ENCODE assay signal across 9 cellular contexts in genomic region chrX:118973389-118974087, GRCh38. TPM values are rescaled to one million over a fixed set of nuclear protein-coding genes. Genes with fewer than 3 reads are reported as not detected.
DNase-seq lines count a peak whose midpoint lies in the region; ATAC-seq and TF ChIP-seq lines count a peak whose summit lies in the region.
"Had no signal": no experiment of that assay in that cellular context is flagged by ENCODE, and none has a peak within 500 bp of the region (broad histone marks: within the 10 kb centered on the region; RNA-seq: fewer than 3 reads in every experiment).

No MANE protein-coding gene starts in this region.

- H3K27ac ChIP-seq in dorsolateral prefrontal cortex (peak overlapping the region in 1 of 59 donors; percentile 74), aorta (ENCODE audit: low read depth in 1 of 2, low read length in 2 of 2) (no peak overlapping the region)
- H3K27ac ChIP-seq: SJSA1 had no signal

- peak overlapping the region; percentile 88 for H3K4me3 Mint-ChIP-seq in activated naive CD8-positive, alpha-beta T cell treated with anti-CD3 and anti-CD28 coated beads for 36 hours
- no peak overlapping the region for H3K4me3 Mint-ChIP-seq in activated naive CD8-positive, alpha-beta T cell treated with anti-CD3 and anti-CD28 coated beads, Interleukin-2, amount 50 U/mL, for 24 hours
- peak overlapping the region; percentile 84 to 96 (median 89) for H3K4me3 Mint-ChIP-seq in naive thymus-derived CD8-positive, alpha-beta T cell
- H3K4me3 Mint-ChIP-seq in MCF 10A (ENCODE audit: unreplicated experiment) = no peak overlapping the region

- CTCF ChIA-PET in MCF 10A (lab: Yijun Ruan, JAX) = no interaction called here

- peak overlapping the region in 56 of 59 donors; percentile 35 to 73 (median 59) for H3K4me3 ChIP-seq in dorsolateral prefrontal cortex
- peak overlapping the region; percentile 1 to 2 for H3K4me3 ChIP-seq in aorta (ENCODE audit: low read length in 2 of 2)

- ATAC-seq in activated naive CD8-positive, alpha-beta T cell treated with anti-CD3 and anti-CD28 coated beads, Interleukin-2, amount 50 U/mL, for 24 hours = no peak
- no peak for ATAC-seq in naive thymus-derived CD8-positive, alpha-beta T cell
- ATAC-seq in aorta (ENCODE audit: low FRiP score) = peak; percentile 19

- no peaks in the 10 kb centered on the region for H3K36me3 Mint-ChIP-seq in activated naive CD8-positive, alpha-beta T cell treated with anti-CD3 and anti-CD28 coated beads for 36 hours
- H3K36me3 Mint-ChIP-seq in activated naive CD8-positive, alpha-beta T cell treated with anti-CD3 and anti-CD28 coated beads, Interleukin-2, amount 50 U/mL, for 24 hours (ENCODE audit: low read depth) = no peaks in the 10 kb centered on the region
- no peaks in the 10 kb centered on the region for H3K36me3 Mint-ChIP-seq in naive thymus-derived CD8-positive, alpha-beta T cell
- H3K36me3 Mint-ChIP-seq in MCF 10A (ENCODE audit: insufficient read depth, unreplicated experiment) = peaks cover 5% of the 10 kb centered on the region

- H3K4me1 ChIP-seq in aorta (ENCODE audit: control insufficient read depth in 1 of 2, insufficient read depth in 2 of 2, low read length in 2 of 2) = no peaks in the 10 kb centered on the region

- no peak overlapping the region for H3K27ac Mint-ChIP-seq in activated naive CD8-positive, alpha-beta T cell treated with anti-CD3 and anti-CD28 coated beads for 36 hours
- no peak overlapping the region for H3K27ac Mint-ChIP-seq in activated naive CD8-positive, alpha-beta T cell treated with anti-CD3 and anti-CD28 coated beads, Interleukin-2, amount 50 U/mL, for 24 hours
- H3K27ac Mint-ChIP-seq in naive thymus-derived CD8-positive, alpha-beta T cell = peak overlapping the region in 2 of 10 donors; percentile 21 to 95
- H3K27ac Mint-ChIP-seq in MCF 10A (ENCODE audit: low read depth, unreplicated experiment) = no peak overlapping the region

- peaks cover 7% of the 10 kb centered on the region for H3K4me1 Mint-ChIP-seq in activated naive CD8-positive, alpha-beta T cell treated with anti-CD3 and anti-CD28 coated beads for 36 hours
- H3K4me1 Mint-ChIP-seq in activated naive CD8-positive, alpha-beta T cell treated with anti-CD3 and anti-CD28 coated beads, Interleukin-2, amount 50 U/mL, for 24 hours = peaks cover 21% of the 10 kb centered on the region
- peaks cover 7 to 27% (median 20%) of the 10 kb centered on the region in 4 donors for H3K4me1 Mint-ChIP-seq in naive thymus-derived CD8-positive, alpha-beta T cell
- peaks cover 7% of the 10 kb centered on the region for H3K4me1 Mint-ChIP-seq in MCF 10A (ENCODE audit: insufficient read depth, unreplicated experiment)

- H3K9me3 ChIP-seq in aorta (ENCODE audit: control insufficient read depth, low read length) = no peaks in the 10 kb centered on the region
- H3K9me3 ChIP-seq: SJSA1 had no signal

- POLR2A ChIA-PET in naive thymus-derived CD8-positive, alpha-beta T cell (lab: Charles Lee) = no interaction called here
- POLR2A ChIA-PET in MCF 10A (lab: Yijun Ruan, JAX) = no interaction called here

- peaks cover 27% of the 10 kb centered on the region for H3K27me3 Mint-ChIP-seq in activated naive CD8-positive, alpha-beta T cell treated with anti-CD3 and anti-CD28 coated beads for 36 hours
- H3K27me3 Mint-ChIP-seq in activated naive CD8-positive, alpha-beta T cell treated with anti-CD3 and anti-CD28 coated beads, Interleukin-2, amount 50 U/mL, for 24 hours = peaks cover 16% of the 10 kb centered on the region
- H3K27me3 Mint-ChIP-seq in naive thymus-derived CD8-positive, alpha-beta T cell = peaks cover 0 to 13% (median 8%) of the 10 kb centered on the region in 5 donors
- H3K27me3 Mint-ChIP-seq in MCF 10A (ENCODE audit: insufficient read depth, unreplicated experiment) = peaks cover 47% of the 10 kb centered on the region

- in situ Hi-C loops in GM13976 (cut with MboI; ENCODE audit: low sequenced_read_pairs, unreplicated experiment) = no loop called here

- TF ChIP-seq CTCF in dorsolateral prefrontal cortex (IDR thresholded peaks at IDR 0.05 in 54 of 56, conservative IDR thresholded peaks at IDR 0.05 in 2 of 56; ENCODE audit: low read depth in 1 of 56, partially characterized antibody in 56 of 56) (no peak), GM13976 (IDR thresholded peaks at IDR 0.05; ENCODE audit: borderline replicate concordance, control extremely low read depth, extremely low read depth, insufficient read depth, missing control alignments) (no peak), MCF 10A (IDR thresholded peaks at IDR 0.05; ENCODE audit: unreplicated experiment) (no peak)

- WGBS in aorta, 2 donors = 3 to 40% methylated on average over 43 of the region's 43 CpGs

- intact Hi-C loops in dorsolateral prefrontal cortex (cut with DNase I) = loop anchor here (10.0 kb wide), 2 partner anchors 119 to 129 kb away; no protein-coding TSS in a partner anchor
- intact Hi-C loops in aorta (cut with DNase I) = loop anchor here (10.0 kb wide), 2 partner anchors 119 to 129 kb away; no protein-coding TSS in a partner anchor
- intact Hi-C loops in MCF 10A (cut with micrococcal nuclease) = no loop called here

- DNase-seq in activated naive CD8-positive, alpha-beta T cell treated with anti-CD3 and anti-CD28 coated beads for 36 hours = no peak
- DNase-seq in activated naive CD8-positive, alpha-beta T cell treated with anti-CD3 and anti-CD28 coated beads, Interleukin-2, amount 50 U/mL, for 24 hours = no peak
- peak in 1 of 10 donors; percentile 21 for DNase-seq in dorsolateral prefrontal cortex
- DNase-seq in naive thymus-derived CD8-positive, alpha-beta T cell = no peak
- DNase-seq in aorta = peak; percentile 56 to 78
- DNase-seq in GM13976 (ENCODE audit: low spot score) = no peak
- no peak for DNase-seq in 8988T
- no peak for DNase-seq in MCF 10A (ENCODE audit: unreplicated experiment)

- H3K27me3 ChIP-seq in dorsolateral prefrontal cortex (peaks cover 0 to 71% (median 17%) of the 10 kb centered on the region in 45 donors), aorta (ENCODE audit: control insufficient read depth in 1 of 2, insufficient read depth in 2 of 2, low read length in 1 of 2) (no peaks in the 10 kb centered on the region)

- no peaks in the 10 kb centered on the region for H3K36me3 ChIP-seq in aorta (ENCODE audit: control insufficient read depth in 1 of 2, insufficient read depth in 2 of 2, low read length in 1 of 2)
- H3K36me3 ChIP-seq: SJSA1 had no signal

- H3K9me3 Mint-ChIP-seq in activated naive CD8-positive, alpha-beta T cell treated with anti-CD3 and anti-CD28 coated beads for 36 hours = no peaks in the 10 kb centered on the region
- no peaks in the 10 kb centered on the region for H3K9me3 Mint-ChIP-seq in activated naive CD8-positive, alpha-beta T cell treated with anti-CD3 and anti-CD28 coated beads, Interleukin-2, amount 50 U/mL, for 24 hours
- no peaks in the 10 kb centered on the region for H3K9me3 Mint-ChIP-seq in naive thymus-derived CD8-positive, alpha-beta T cell
- no peaks in the 10 kb centered on the region for H3K9me3 Mint-ChIP-seq in MCF 10A (ENCODE audit: unreplicated experiment)

- no TSS peak for BruUV-seq in MCF 10A (replicated peaks; lab: Mats Ljungman, UMichigan)

RNA-seq across cellular contexts. Expression of gene LONRF3, which starts 0.9 kb away (rescaled TPM):
- total RNA-seq in activated naive CD8-positive, alpha-beta T cell treated with anti-CD3 and anti-CD28 coated beads for 36 hours = 1 to 10 TPM; 4.6 to 5.1 TPM
- total RNA-seq in dorsolateral prefrontal cortex (10 to 100 TPM in 20 of 120 experiments, 1 to 10 TPM in 100; 2.8 to 18.1 (median 6.8) TPM), aorta (1 to 10 TPM; 4.7 to 8.4 TPM), MCF 10A (2022) (1.0 and 1.4 TPM in 2 replicates)
- 1 to 10 TPM; 7.5 to 9.3 TPM for total RNA-seq in naive thymus-derived CD8-positive, alpha-beta T cell
- 1 to 10 TPM in 1 of 3 donors, under 1 TPM in 2; 0.41 to 1.5 (median 0.68) TPM for polyA plus RNA-seq in naive thymus-derived CD8-positive, alpha-beta T cell
- 1 to 10 TPM; 2.8 to 3.7 TPM for polyA plus RNA-seq in aorta

Comparison
In these comparisons a context has a peak if more than half of its experiments do, and no peak if none do; other contexts are left out.
1. H3K4me3 Mint-ChIP-seq: peak in activated naive CD8-positive, alpha-beta T cell treated with anti-CD3 and anti-CD28 coated beads for 36 hours (single experiment) and naive thymus-derived CD8-positive, alpha-beta T cell (10 of 10); none in activated naive CD8-positive, alpha-beta T cell treated with anti-CD3 and anti-CD28 coated beads, Interleukin-2, amount 50 U/mL, for 24 hours (single experiment) and MCF 10A (single experiment).
2. DNase-seq: peak in aorta (2 of 2); none in activated naive CD8-positive, alpha-beta T cell treated with anti-CD3 and anti-CD28 coated beads for 36 hours (single experiment), activated naive CD8-positive, alpha-beta T cell treated with anti-CD3 and anti-CD28 coated beads, Interleukin-2, amount 50 U/mL, for 24 hours (single experiment), naive thymus-derived CD8-positive, alpha-beta T cell (0 of 10), GM13976 (single experiment), 8988T (single experiment) and MCF 10A (single experiment).